9 cellular contexts compared by ENCODE assay signal in the genomic region with DNA sequence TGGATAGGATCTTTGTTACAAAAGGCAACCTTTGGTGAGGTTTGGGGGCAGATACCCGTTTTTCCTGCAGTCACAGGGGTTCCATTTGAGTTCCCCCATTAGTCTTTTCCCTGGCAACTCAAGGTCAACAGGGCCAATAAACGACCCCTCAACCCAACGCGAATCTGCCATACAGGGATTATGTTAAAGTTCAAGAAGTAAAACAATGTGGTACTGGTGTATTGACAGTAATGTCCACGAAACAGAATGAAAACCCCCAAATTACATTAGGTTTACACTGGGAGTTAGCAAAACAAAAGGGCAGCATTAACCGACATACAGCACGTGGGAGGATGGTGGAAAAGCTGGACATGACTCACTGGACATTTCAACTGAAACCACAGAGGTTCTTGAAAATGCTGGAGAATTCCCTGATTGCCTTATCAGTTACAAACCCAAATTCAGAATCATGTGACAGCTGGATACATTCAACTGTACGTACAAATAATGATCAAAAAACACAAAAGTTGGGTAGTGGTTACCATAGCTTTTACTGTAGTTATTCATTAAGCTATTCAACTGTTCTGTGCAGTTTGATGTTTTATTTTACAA. TPM values are rescaled to one million over a fixed set of nuclear protein-coding genes. Genes with fewer than 3 reads are reported as not detected.
A peak's percentile ranks its signal among the peaks of the same experiment; 100 is the strongest.
DNase-seq lines count a peak whose midpoint lies in the region; ATAC-seq and TF ChIP-seq lines count a peak whose summit lies in the region.
"Had no signal": no experiment of that assay in that cellular context is flagged by ENCODE, and none has a peak within 500 bp of the region (broad histone marks: within the 10 kb centered on the region; RNA-seq: fewer than 3 reads in every experiment).

No MANE protein-coding gene starts in this region.

- H2AK9ac ChIP-seq in IMR-90 (replicated peaks; ENCODE audit: low read depth, low read length, poor library complexity): peak overlapping the region; percentile 75

- H3K4me2 ChIP-seq in IMR-90 (ENCODE audit: low read depth, low read length) (peak overlapping the region; percentile 84), OCI-LY7 (ENCODE audit: low read length) (no peak overlapping the region)

- no peak overlapping the region for H3K9ac ChIP-seq in IMR-90 (ENCODE audit: low read depth, low read length)

- H2AK5ac ChIP-seq in IMR-90 (ENCODE audit: low read depth, low read length): peak overlapping the region; percentile 27; the same call in 1 of the 2 replicates

- peaks cover 3 to 13% of the 10 kb centered on the region in 2 experiments; a peak in 3 of 4 replicates for H3K79me1 ChIP-seq in IMR-90 (ENCODE audit: low read depth in 1 of 2, low read length in 2 of 2)

- TF ChIP-seq POLR2A in IMR-90 (IDR thresholded peaks at IDR 0.05; ENCODE audit: low read depth, low read length) (no peak), erythroblast (IDR thresholded peaks at IDR 0.05; ENCODE audit: low read length) (no peak)

- peak overlapping the region; percentile 59 for H3K27ac ChIP-seq in IMR-90 (ENCODE audit: insufficient read depth, low read length)
- peak overlapping the region; percentile 62 for H3K27ac ChIP-seq in mesodermal cell (ENCODE audit: low read depth, low read length, severe bottlenecking)
- H3K27ac ChIP-seq in OCI-LY7 (ENCODE audit: low read depth, low read length, poor library complexity, severe bottlenecking): no peak overlapping the region

- no peak overlapping the region; the same call in 1 of the 2 replicates for H3K14ac ChIP-seq in IMR-90 (replicated peaks; ENCODE audit: low read depth, low read length)

- H3K4me1 ChIP-seq in IMR-90 (ENCODE audit: control insufficient read depth, insufficient read depth, low read length) (peaks cover 9% of the 10 kb centered on the region), mesodermal cell (ENCODE audit: control insufficient read depth, insufficient read depth, low read length, poor library complexity, severe bottlenecking) (peaks cover 8% of the 10 kb centered on the region), OCI-LY7 (ENCODE audit: insufficient read depth, low read length, poor library complexity, severe bottlenecking) (peaks cover 15% of the 10 kb centered on the region)

- H3K23ac ChIP-seq in IMR-90 (ENCODE audit: low read depth, low read length): no peak overlapping the region

- BruUV-seq in IMR-90 (replicated peaks; lab: Mats Ljungman, UMichigan): no TSS peak
- BruUV-seq in OCI-LY7 (replicated peaks; lab: Mats Ljungman, UMichigan): no TSS peak

- POLR2A ChIA-PET in IMR-90 (lab: Charles Lee; ENCODE audit: unreplicated experiment) (interaction anchor here (0.5 to 1.1 kb wide), 2 partner anchors 13 to 35 kb away, joined by 3 read pairs; no protein-coding TSS in a partner anchor), OCI-LY7 (lab: Charles Lee) (no interaction called here)

- H4K91ac ChIP-seq in IMR-90 (ENCODE audit: insufficient read depth, low read depth, low read length): peak overlapping the region; percentile 39; the same call in 1 of the 2 replicates

- CTCF ChIA-PET in IMR-90 (lab: Yijun Ruan, JAX) (no interaction called here), OCI-LY7 (lab: Charles Lee; ENCODE audit: unreplicated experiment) (no interaction called here)

- peaks cover 6% of the 10 kb centered on the region; the same call in 1 of the 2 replicates for H3K79me2 ChIP-seq in OCI-LY7 (ENCODE audit: insufficient read depth, low read depth, low read length)

- peak overlapping the region in 1 of 2 experiments; percentile 44; a peak in 2 of 4 replicates for H4K8ac ChIP-seq in IMR-90 (ENCODE audit: low read depth in 2 of 2, low read length in 2 of 2)

- peak overlapping the region; percentile 93 for H2AFZ ChIP-seq in IMR-90 (replicated peaks; ENCODE audit: low read length, poor library complexity)
- H2AFZ ChIP-seq in OCI-LY7 (ENCODE audit: low read length): no peak overlapping the region

- no peak overlapping the region for H3K4me3 ChIP-seq in AG10803 (ENCODE audit: low read length)
- H3K4me3 ChIP-seq in IMR-90 (ENCODE audit: insufficient read depth, low read depth, low read length): peak overlapping the region; percentile 52; the same call in 1 of the 2 replicates
- peak overlapping the region; percentile 53 for H3K4me3 ChIP-seq in choroid plexus epithelial cell (ENCODE audit: low read depth, low read length)
- H3K4me3 ChIP-seq in mesodermal cell (ENCODE audit: extremely low read depth, insufficient read depth, low read length, poor library complexity, severe bottlenecking): peak overlapping the region; percentile 44
- no peak overlapping the region for H3K4me3 ChIP-seq in OCI-LY7 (ENCODE audit: low read depth, low read length, poor library complexity, severe bottlenecking)

- TF ChIP-seq CTCF in AG10803 (conservative IDR thresholded peaks at IDR 0.05; ENCODE audit: low read length) (no peak), IMR-90 (conservative IDR thresholded peaks at IDR 0.05; ENCODE audit: low read depth, low read length) (no peak), choroid plexus epithelial cell (conservative IDR thresholded peaks at IDR 0.05; ENCODE audit: low read depth, low read length) (no peak), OCI-LY7 (conservative IDR thresholded peaks at IDR 0.05; ENCODE audit: low read length) (no peak)

- peak overlapping the region; percentile 51; the same call in 1 of the 3 replicates for H2BK15ac ChIP-seq in IMR-90 (ENCODE audit: low read depth, low read length)

- WGBS in IMR-90 (ENCODE audit: extremely low coverage in 2 of 2, insufficient read length in 1 of 2), 2 experiments: no CpG with 5 or more reads among the region's 8 CpGs
- WGBS in mesodermal cell (ENCODE audit: insufficient coverage in 2 of 2), 2 experiments: 40 to 61% methylated on average over 2 to 6 of the region's 8 CpGs

- H3K9me3 ChIP-seq in IMR-90 (ENCODE audit: control insufficient read depth, insufficient read depth, low read length): no peaks in the 10 kb centered on the region
- H3K9me3 ChIP-seq in mesodermal cell (ENCODE audit: control insufficient read depth, low read length): no peaks in the 10 kb centered on the region
- H3K9me3 ChIP-seq in OCI-LY7 (ENCODE audit: low read length): no peaks in the 10 kb centered on the region

- no peak overlapping the region for H3K56ac ChIP-seq in IMR-90 (ENCODE audit: extremely low read depth, insufficient read depth, low read length)

- H3K4ac ChIP-seq in IMR-90 (ENCODE audit: low read depth, low read length): peak overlapping the region; percentile 54

- no peak for TF ChIP-seq RAD21 in IMR-90 (IDR thresholded peaks at IDR 0.05; ENCODE audit: low read length)

- peaks cover 9% of the 10 kb centered on the region for H3K9me1 ChIP-seq in IMR-90 (ENCODE audit: insufficient read depth, low read length)

- peak overlapping the region; percentile 33; the same call in 1 of the 2 replicates for H2BK120ac ChIP-seq in IMR-90 (ENCODE audit: low read depth, low read length)

- H4K5ac ChIP-seq in IMR-90 (ENCODE audit: low read depth, low read length): no peak overlapping the region

- no peaks in the 10 kb centered on the region for H3K27me3 ChIP-seq in IMR-90 (ENCODE audit: control insufficient read depth, insufficient read depth, low read length)

- ATAC-seq in IMR-90 (ENCODE audit: low read depth) (0 out of 2 replicates have a peak, but pooled peaks have one; percentile 2), HG02938 (IDR thresholded peaks at IDR 0.05; ENCODE audit: unreplicated experiment) (no peak)

- H2BK5ac ChIP-seq in IMR-90 (ENCODE audit: low read depth, low read length, poor library complexity, severe bottlenecking): peak overlapping the region; percentile 48

- peak; percentile 32 for DNase-seq in AG10803 (ENCODE audit: low read depth)
- DNase-seq in IMR-90: peak; percentile 92
- DNase-seq in choroid plexus epithelial cell (ENCODE audit: low read depth): peak; percentile 84
- no peak for DNase-seq in OCI-LY7 (ENCODE audit: low spot score)
- no peak for DNase-seq in DMS53 (lab: John Stamatoyannopoulos, UW)
- DNase-seq in erythroblast (lab: John Stamatoyannopoulos, UW): no peak
- DNase-seq: GF-D8 had no signal

- H4K20me1 ChIP-seq in IMR-90 (ENCODE audit: insufficient read depth, low read length): no peaks in the 10 kb centered on the region
- H4K20me1 ChIP-seq in OCI-LY7 (ENCODE audit: insufficient read depth, low read length): no peaks in the 10 kb centered on the region

- dilution Hi-C loops in IMR-90 (cut with HindIII; ENCODE audit: low sequenced_read_pairs, unreplicated experiment): no loop called here

- intact Hi-C loops in IMR-90 (cut with micrococcal nuclease) (no loop called here), OCI-LY7 (cut with micrococcal nuclease; ENCODE audit: unreplicated experiment) (no loop called here)

- H3K36me3 ChIP-seq in IMR-90 (ENCODE audit: control insufficient read depth, insufficient read depth, low read length) (peaks cover 6% of the 10 kb centered on the region), mesodermal cell (ENCODE audit: control insufficient read depth, insufficient read depth, low read length) (peaks cover 11% of the 10 kb centered on the region), OCI-LY7 (ENCODE audit: insufficient read depth, low read length) (peaks cover 42% of the 10 kb centered on the region)

- in situ Hi-C loops in IMR-90 (cut with MboI; ENCODE audit: low sequenced_read_pairs): no loop called here

- H3K9me2 ChIP-seq in OCI-LY7 (ENCODE audit: insufficient read depth, low read length): no peaks in the 10 kb centered on the region

- H3K18ac ChIP-seq in IMR-90 (ENCODE audit: low read depth, low read length): peak overlapping the region; percentile 13; the same call in 1 of the 2 replicates

- peak overlapping the region; percentile 28; the same call in 1 of the 2 replicates for H2BK20ac ChIP-seq in IMR-90 (ENCODE audit: low read depth, low read length)

RNA-seq across cellular contexts. Expression of a gene that starts 4.9 kb away (rescaled TPM):
- 127 and 154 TPM in 2 replicates for total RNA-seq in IMR-90 (2012; rRNA removed)
- 169 and 187 TPM in 2 replicates for polyA plus RNA-seq in IMR-90 (2012; rRNA removed)
- polyA plus RNA-seq in IMR-90 (2012; cell fraction: cytosol; rRNA removed): 158 and 206 TPM in 2 replicates
- polyA plus RNA-seq in IMR-90 (2012; cell fraction: nucleus; rRNA removed; ENCODE audit: low replicate concordance): 143 and 362 TPM in 2 replicates
- polyA plus RNA-seq in mesodermal cell (2013, experiment 1 of 2): 43.2 TPM
- 40.0 TPM for polyA plus RNA-seq in mesodermal cell (2013, experiment 2 of 2)
- total RNA-seq in OCI-LY7 (2014; rRNA removed; shearing (Covaris generic)): 265 and 266 TPM in 2 replicates
- total RNA-seq in OCI-LY7 (2022): 314 and 327 TPM in 2 replicates

RNA-seq across cellular contexts. Expression of a gene that starts 18.0 kb away (rescaled TPM):
- total RNA-seq in IMR-90 (2012; rRNA removed) (7.2 and 9.7 TPM in 2 replicates), OCI-LY7 (2022) (309 and 363 TPM in 2 replicates)
- 13.4 and 15.5 TPM in 2 replicates for polyA plus RNA-seq in IMR-90 (2012; rRNA removed)
- polyA plus RNA-seq in IMR-90 (2012; cell fraction: cytosol; rRNA removed): 8.1 and 12.2 TPM in 2 replicates
- polyA plus RNA-seq in IMR-90 (2012; cell fraction: nucleus; rRNA removed; ENCODE audit: low replicate concordance): 64.3 and 68.2 TPM in 2 replicates
- polyA plus RNA-seq in mesodermal cell (2013, experiment 1 of 2): 7.1 TPM
- polyA plus RNA-seq in mesodermal cell (2013, experiment 2 of 2): 8.3 TPM
- 96.6 and 107 TPM in 2 replicates for total RNA-seq in OCI-LY7 (2014; rRNA removed; shearing (Covaris generic))

Comparison
In these comparisons a context has a peak if more than half of its experiments do, and no peak if none do; other contexts are left out.
1. DNase-seq: peak in AG10803 (single experiment), IMR-90 (single experiment) and choroid plexus epithelial cell (single experiment); none in OCI-LY7 (single experiment), DMS53 (single experiment) and erythroblast (0 of 2).
2. H3K4me3 ChIP-seq: peak in IMR-90 (single experiment), choroid plexus epithelial cell (single experiment) and mesodermal cell (single experiment); none in AG10803 (single experiment) and OCI-LY7 (single experiment).